10 cellular contexts compared by ENCODE assay signal in genomic region chr15:75817151-75817935, GRCh38. TPM values are rescaled to one million over a fixed set of nuclear protein-coding genes. Genes with fewer than 3 reads are reported as not detected.
A peak's percentile ranks its signal among the peaks of the same experiment; 100 is the strongest.
DNase-seq lines count a peak whose midpoint lies in the region; ATAC-seq and TF ChIP-seq lines count a peak whose summit lies in the region.
"Had no signal": no experiment of that assay in that cellular context is flagged by ENCODE, and none has a peak within 500 bp of the region (broad histone marks: within the 10 kb centered on the region; RNA-seq: fewer than 3 reads in every experiment).

No MANE protein-coding gene starts in this region.

- H3K27ac Mint-ChIP-seq in CD8-positive, alpha-beta T cell: peak overlapping the region; percentile 25
- peak overlapping the region; percentile 87; the same call in 1 of the 2 replicates for H3K27ac Mint-ChIP-seq in HFFc6
- peak overlapping the region; percentile 74 for H3K27ac Mint-ChIP-seq in activated naive CD8-positive, alpha-beta T cell treated with anti-CD3 and anti-CD28 coated beads, Interleukin-2, amount 10 ng/mL, durations not matched to agents 7 days and 5 days
- H3K27ac Mint-ChIP-seq in nephron: peak overlapping the region in 1 of 3 experiments; percentile 31
- H3K27ac Mint-ChIP-seq: IgD-negative memory B cell had no signal

- POLR2A ChIA-PET in CD8-positive, alpha-beta T cell (lab: Charles Lee): no interaction called here
- POLR2A ChIA-PET in activated naive CD8-positive, alpha-beta T cell treated with anti-CD3 and anti-CD28 coated beads, Interleukin-2, amount 10 ng/mL, durations not matched to agents 7 days and 5 days (lab: Charles Lee): interaction anchor here (1.6 kb wide), 1 partner anchor 26 kb away, joined by 6 read pairs; the partner anchor contains the start of gene UBE2Q2
- POLR2A ChIA-PET in OCI-LY7 (lab: Charles Lee): no interaction called here

- no peak overlapping the region for H3K4me3 ChIP-seq in CD8-positive, alpha-beta T cell (ENCODE audit: low read depth, low read length)
- H3K4me3 ChIP-seq in OCI-LY7 (ENCODE audit: low read depth, low read length, poor library complexity, severe bottlenecking): no peak overlapping the region
- H3K4me3 ChIP-seq: HAP-1 had no signal

- H3K27me3 Mint-ChIP-seq in CD8-positive, alpha-beta T cell (ENCODE audit: low read depth): no peaks in the 10 kb centered on the region
- H3K27me3 Mint-ChIP-seq in HFFc6 (ENCODE audit: insufficient read depth) (peaks cover 13% of the 10 kb centered on the region; the same call in 1 of the 2 replicates), nephron (ENCODE audit: low read depth) (peaks cover 3% of the 10 kb centered on the region)
- H3K27me3 Mint-ChIP-seq in activated naive CD8-positive, alpha-beta T cell treated with anti-CD3 and anti-CD28 coated beads, Interleukin-2, amount 10 ng/mL, durations not matched to agents 7 days and 5 days: no peaks in the 10 kb centered on the region
- H3K27me3 Mint-ChIP-seq: IgD-negative memory B cell had no signal

- CTCF ChIA-PET in CD8-positive, alpha-beta T cell (lab: Charles Lee): interaction anchor here (0.9 kb wide), 1 partner anchor 322 kb away, joined by 3 read pairs; no protein-coding TSS in a partner anchor
- CTCF ChIA-PET in OCI-LY7 (lab: Charles Lee; ENCODE audit: unreplicated experiment): no interaction called here

- no peak overlapping the region for H2AFZ ChIP-seq in OCI-LY7 (ENCODE audit: low read length)

- no peak overlapping the region for H3K4me2 ChIP-seq in OCI-LY7 (ENCODE audit: low read length)

- no TSS peak for BruUV-seq in OCI-LY7 (replicated peaks; lab: Mats Ljungman, UMichigan)

- no peaks in the 10 kb centered on the region for H3K9me2 ChIP-seq in OCI-LY7 (ENCODE audit: insufficient read depth, low read length)

- H3K4me1 Mint-ChIP-seq in CD8-positive, alpha-beta T cell (ENCODE audit: low read depth): peaks cover 6% of the 10 kb centered on the region
- H3K4me1 Mint-ChIP-seq in HFFc6 (ENCODE audit: low read depth) (peaks cover 16% of the 10 kb centered on the region; the same call in 1 of the 2 replicates), nephron (no peaks in the 10 kb centered on the region)
- peaks cover 12% of the 10 kb centered on the region for H3K4me1 Mint-ChIP-seq in activated naive CD8-positive, alpha-beta T cell treated with anti-CD3 and anti-CD28 coated beads, Interleukin-2, amount 10 ng/mL, durations not matched to agents 7 days and 5 days

- H3K27ac ChIP-seq in CD8-positive, alpha-beta T cell (ENCODE audit: low read depth, low read length): no peak overlapping the region
- no peak overlapping the region for H3K27ac ChIP-seq in OCI-LY7 (ENCODE audit: low read depth, low read length, poor library complexity, severe bottlenecking)

- ATAC-seq in CD8-positive, alpha-beta T cell: no peak
- peak; percentile 87 for ATAC-seq in activated naive CD8-positive, alpha-beta T cell treated with anti-CD3 and anti-CD28 coated beads, Interleukin-2, amount 10 ng/mL, durations not matched to agents 7 days and 5 days (ENCODE audit: low read depth)

- intact Hi-C loops in CD8-positive, alpha-beta T cell (cut with DNase I, micrococcal nuclease): no loop called here
- intact Hi-C loops in OCI-LY7 (cut with micrococcal nuclease; ENCODE audit: unreplicated experiment): no loop called here

- no peaks in the 10 kb centered on the region for H3K9me3 Mint-ChIP-seq in CD8-positive, alpha-beta T cell
- H3K9me3 Mint-ChIP-seq in HFFc6: no peaks in the 10 kb centered on the region
- H3K9me3 Mint-ChIP-seq in activated naive CD8-positive, alpha-beta T cell treated with anti-CD3 and anti-CD28 coated beads, Interleukin-2, amount 10 ng/mL, durations not matched to agents 7 days and 5 days: peaks cover 2% of the 10 kb centered on the region
- H3K9me3 Mint-ChIP-seq in nephron: no peaks in the 10 kb centered on the region
- H3K9me3 Mint-ChIP-seq: IgD-negative memory B cell had no signal

- H3K36me3 Mint-ChIP-seq in CD8-positive, alpha-beta T cell: no peaks in the 10 kb centered on the region
- H3K36me3 Mint-ChIP-seq in HFFc6 (ENCODE audit: low read depth): no peaks in the 10 kb centered on the region
- no peaks in the 10 kb centered on the region for H3K36me3 Mint-ChIP-seq in activated naive CD8-positive, alpha-beta T cell treated with anti-CD3 and anti-CD28 coated beads, Interleukin-2, amount 10 ng/mL, durations not matched to agents 7 days and 5 days
- H3K36me3 Mint-ChIP-seq in nephron (ENCODE audit: low read depth): no peaks in the 10 kb centered on the region

- TF ChIP-seq CTCF in CD8-positive, alpha-beta T cell (IDR thresholded peaks at IDR 0.05): no peak
- no peak for TF ChIP-seq CTCF in HFFc6 (IDR thresholded peaks at IDR 0.05)
- TF ChIP-seq CTCF in nephron (IDR thresholded peaks at IDR 0.05; ENCODE audit: unreplicated experiment in 3 of 3): no peak
- no peak for TF ChIP-seq CTCF in OCI-LY7 (conservative IDR thresholded peaks at IDR 0.05; ENCODE audit: low read length)

- H3K79me2 ChIP-seq in OCI-LY7 (ENCODE audit: insufficient read depth, low read depth, low read length): no peaks in the 10 kb centered on the region

- H3K4me1 ChIP-seq in CD8-positive, alpha-beta T cell (ENCODE audit: insufficient read depth, low read length): no peaks in the 10 kb centered on the region
- no peaks in the 10 kb centered on the region for H3K4me1 ChIP-seq in OCI-LY7 (ENCODE audit: insufficient read depth, low read length, poor library complexity, severe bottlenecking)
- H3K4me1 ChIP-seq: HAP-1 had no signal

- no peaks in the 10 kb centered on the region for H4K20me1 ChIP-seq in OCI-LY7 (ENCODE audit: insufficient read depth, low read length)

- H3K27me3 ChIP-seq in CD8-positive, alpha-beta T cell (ENCODE audit: insufficient read depth, low read length): no peaks in the 10 kb centered on the region

- H3K4me3 Mint-ChIP-seq in CD8-positive, alpha-beta T cell: no peak overlapping the region
- H3K4me3 Mint-ChIP-seq in HFFc6 (peak overlapping the region; percentile 83), nephron (peak overlapping the region in 2 of 3 experiments; percentile 10 to 11)
- peak overlapping the region; percentile 65 for H3K4me3 Mint-ChIP-seq in activated naive CD8-positive, alpha-beta T cell treated with anti-CD3 and anti-CD28 coated beads, Interleukin-2, amount 10 ng/mL, durations not matched to agents 7 days and 5 days
- H3K4me3 Mint-ChIP-seq: IgD-negative memory B cell had no signal

- DNase-seq in CD8-positive, alpha-beta T cell: no peak
- no peak for DNase-seq in HFFc6
- no peak for DNase-seq in activated naive CD8-positive, alpha-beta T cell treated with anti-CD3 and anti-CD28 coated beads, Interleukin-2, amount 10 ng/mL, durations not matched to agents 7 days and 5 days
- DNase-seq in OCI-LY7 (ENCODE audit: low spot score): no peak
- DNase-seq in NCI-H774 (lab: John Stamatoyannopoulos, UW): no peak
- no peak for DNase-seq in GM19238 (ENCODE audit: insufficient read length, low spot score)
- DNase-seq in DMS79 treated with DMSO at 0.1 percent for 48 hours (lab: John Stamatoyannopoulos, UW): no peak

- H3K36me3 ChIP-seq in CD8-positive, alpha-beta T cell (ENCODE audit: insufficient read depth, low read length): no peaks in the 10 kb centered on the region
- H3K36me3 ChIP-seq in OCI-LY7 (ENCODE audit: insufficient read depth, low read length): no peaks in the 10 kb centered on the region
- H3K36me3 ChIP-seq: HAP-1 had no signal

- H3K9me3 ChIP-seq in CD8-positive, alpha-beta T cell (ENCODE audit: low read length): no peaks in the 10 kb centered on the region
- no peaks in the 10 kb centered on the region for H3K9me3 ChIP-seq in OCI-LY7 (ENCODE audit: low read length)
- H3K9me3 ChIP-seq: HAP-1 had no signal

RNA-seq across cellular contexts. Expression of gene UBE2Q2, which starts 25.9 kb away (rescaled TPM):
- total RNA-seq in CD8-positive, alpha-beta T cell: 10 to 100 TPM; 28.5 to 30.4 TPM
- total RNA-seq in HFFc6 (2021; fragmentation: NEBNext Ultra II Directional; extraction: Animal tissue kit (Norgen Biotek cat#: 25700)): 10 to 100 TPM; 38.4 to 45.6 (median 43.2) TPM
- total RNA-seq in activated naive CD8-positive, alpha-beta T cell treated with anti-CD3 and anti-CD28 coated beads, Interleukin-2, amount 10 ng/mL, durations not matched to agents 7 days and 5 days: 10 to 100 TPM; 27.5 to 29.7 TPM
- total RNA-seq in OCI-LY7 (2014; rRNA removed; shearing (Covaris generic)): 8.6 and 12.0 TPM in 2 replicates
- 12.0 and 14.2 TPM in 2 replicates for total RNA-seq in OCI-LY7 (2022)
